Comparison of ENCODE assay signal across 1 cellular context in the genomic region with DNA sequence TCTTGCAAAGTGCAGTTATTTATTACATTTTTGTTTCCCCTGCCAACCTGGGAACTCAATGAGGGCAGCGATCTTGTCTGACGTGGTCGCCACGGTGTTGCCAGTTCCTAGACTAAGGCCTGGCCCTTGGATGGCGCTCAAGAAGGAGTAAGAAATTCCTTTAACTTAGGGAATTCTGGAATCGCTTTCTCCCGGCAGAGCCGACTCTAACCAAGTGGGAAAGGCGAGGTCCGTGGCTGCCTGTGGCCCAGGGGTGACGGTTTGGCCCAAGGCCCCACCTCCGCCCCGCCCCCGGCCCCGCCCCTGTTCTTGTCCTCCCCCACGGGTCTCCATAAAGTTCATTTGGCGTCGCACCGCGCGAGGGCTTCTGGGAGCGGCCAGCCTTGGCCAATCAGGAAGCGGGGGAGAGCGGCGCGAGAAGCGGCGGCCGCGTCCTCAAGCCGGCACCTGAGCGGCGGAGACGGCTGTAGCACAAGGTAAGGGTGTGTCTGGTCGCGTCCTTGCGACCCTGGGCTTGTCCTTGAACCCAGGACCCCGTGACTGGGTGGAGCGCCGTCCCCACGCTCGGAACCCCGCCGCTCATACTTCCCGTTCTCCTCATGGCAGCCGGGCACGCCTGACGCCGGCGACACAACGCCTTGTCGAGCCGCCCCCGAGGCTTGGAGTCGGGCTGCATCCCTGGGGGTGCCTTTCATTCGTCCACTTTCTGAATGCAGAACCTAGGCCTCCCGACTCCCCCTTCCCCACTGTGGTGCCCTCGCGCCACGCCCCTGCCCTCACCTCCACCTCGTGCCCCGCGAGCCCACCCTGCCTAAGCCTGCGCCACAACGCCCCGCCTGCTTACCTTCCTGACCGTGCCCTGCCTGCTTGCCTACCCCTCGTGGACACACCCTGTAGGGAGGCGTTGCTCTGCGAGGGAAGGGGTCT.
TF ChIP-seq lines count a peak whose summit lies in the region.

Gene NUP93 (plus strand): TSS at position 394 of the 927 bp plus-strand sequence. CDS start 18,119 bp downstream, outside the sequence.

TF ChIP-seq in HepG2, 621 proteins besides CTCF, POLR2A, EP300 and RAD21 (continued from another document and continues in another):
- TF ChIP-seq CERS6 (CRISPR knock-in tag; IDR thresholded peaks at IDR 0.05) = no peak
- TF ChIP-seq, protein P1, sequence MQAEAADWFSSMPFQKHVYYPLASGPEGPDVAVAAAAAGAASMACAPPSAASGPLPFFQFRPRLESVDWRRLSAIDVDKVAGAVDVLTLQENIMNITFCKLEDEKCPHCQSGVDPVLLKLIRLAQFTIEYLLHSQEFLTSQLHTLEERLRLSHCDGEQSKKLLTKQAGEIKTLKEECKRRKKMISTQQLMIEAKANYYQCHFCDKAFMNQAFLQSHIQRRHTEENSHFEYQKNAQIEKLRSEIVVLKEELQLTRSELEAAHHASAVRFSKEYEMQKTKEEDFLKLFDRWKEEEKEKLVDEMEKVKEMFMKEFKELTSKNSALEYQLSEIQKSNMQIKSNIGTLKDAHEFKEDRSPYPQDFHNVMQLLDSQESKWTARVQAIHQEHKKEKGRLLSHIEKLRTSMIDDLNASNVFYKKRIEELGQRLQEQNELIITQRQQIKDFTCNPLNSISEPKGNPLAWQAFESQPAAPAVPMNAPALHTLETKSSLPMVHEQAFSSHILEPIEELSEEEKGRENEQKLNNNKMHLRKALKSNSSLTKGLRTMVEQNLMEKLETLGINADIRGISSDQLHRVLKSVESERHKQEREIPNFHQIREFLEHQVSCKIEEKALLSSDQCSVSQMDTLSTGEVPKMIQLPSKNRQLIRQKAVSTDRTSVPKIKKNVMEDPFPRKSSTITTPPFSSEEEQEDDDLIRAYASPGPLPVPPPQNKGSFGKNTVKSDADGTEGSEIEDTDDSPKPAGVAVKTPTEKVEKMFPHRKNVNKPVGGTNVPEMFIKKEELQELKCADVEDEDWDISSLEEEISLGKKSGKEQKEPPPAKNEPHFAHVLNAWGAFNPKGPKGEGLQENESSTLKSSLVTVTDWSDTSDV (CRISPR knock-in tag; IDR thresholded peaks at IDR 0.05) = no peak
- TF ChIP-seq ZFYVE20 (CRISPR knock-in tag; IDR thresholded peaks at IDR 0.05; ENCODE audit: borderline replicate concordance, low read depth) = no peak
- TF ChIP-seq, protein P2, sequence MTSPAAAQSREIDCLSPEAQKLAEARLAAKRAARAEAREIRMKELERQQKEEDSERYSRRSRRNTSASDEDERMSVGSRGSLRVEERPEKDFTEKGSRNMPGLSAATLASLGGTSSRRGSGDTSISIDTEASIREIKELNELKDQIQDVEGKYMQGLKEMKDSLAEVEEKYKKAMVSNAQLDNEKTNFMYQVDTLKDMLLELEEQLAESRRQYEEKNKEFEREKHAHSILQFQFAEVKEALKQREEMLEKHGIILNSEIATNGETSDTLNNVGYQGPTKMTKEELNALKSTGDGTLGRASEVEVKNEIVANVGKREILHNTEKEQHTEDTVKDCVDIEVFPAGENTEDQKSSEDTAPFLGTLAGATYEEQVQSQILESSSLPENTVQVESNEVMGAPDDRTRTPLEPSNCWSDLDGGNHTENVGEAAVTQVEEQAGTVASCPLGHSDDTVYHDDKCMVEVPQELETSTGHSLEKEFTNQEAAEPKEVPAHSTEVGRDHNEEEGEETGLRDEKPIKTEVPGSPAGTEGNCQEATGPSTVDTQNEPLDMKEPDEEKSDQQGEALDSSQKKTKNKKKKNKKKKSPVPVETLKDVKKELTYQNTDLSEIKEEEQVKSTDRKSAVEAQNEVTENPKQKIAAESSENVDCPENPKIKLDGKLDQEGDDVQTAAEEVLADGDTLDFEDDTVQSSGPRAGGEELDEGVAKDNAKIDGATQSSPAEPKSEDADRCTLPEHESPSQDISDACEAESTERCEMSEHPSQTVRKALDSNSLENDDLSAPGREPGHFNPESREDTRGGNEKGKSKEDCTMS (CRISPR knock-in tag; conservative IDR thresholded peaks at IDR 0.05) = no peak
- TF ChIP-seq TCF7L2 (IDR thresholded peaks at IDR 0.05; ENCODE audit: low read depth, low read length) = no peak
- no peak; the same call in 1 of the 2 replicates for TF ChIP-seq ZNF619 (CRISPR knock-in tag; IDR thresholded peaks at IDR 0.05)
- TF ChIP-seq IRX3 (CRISPR knock-in tag; IDR thresholded peaks at IDR 0.05; ENCODE audit: borderline replicate concordance, low read depth) = no peak; the same call in 1 of the 2 replicates
- no peak for TF ChIP-seq ZBTB7B (CRISPR knock-in tag; IDR thresholded peaks at IDR 0.05)
- TF ChIP-seq, protein P3, sequence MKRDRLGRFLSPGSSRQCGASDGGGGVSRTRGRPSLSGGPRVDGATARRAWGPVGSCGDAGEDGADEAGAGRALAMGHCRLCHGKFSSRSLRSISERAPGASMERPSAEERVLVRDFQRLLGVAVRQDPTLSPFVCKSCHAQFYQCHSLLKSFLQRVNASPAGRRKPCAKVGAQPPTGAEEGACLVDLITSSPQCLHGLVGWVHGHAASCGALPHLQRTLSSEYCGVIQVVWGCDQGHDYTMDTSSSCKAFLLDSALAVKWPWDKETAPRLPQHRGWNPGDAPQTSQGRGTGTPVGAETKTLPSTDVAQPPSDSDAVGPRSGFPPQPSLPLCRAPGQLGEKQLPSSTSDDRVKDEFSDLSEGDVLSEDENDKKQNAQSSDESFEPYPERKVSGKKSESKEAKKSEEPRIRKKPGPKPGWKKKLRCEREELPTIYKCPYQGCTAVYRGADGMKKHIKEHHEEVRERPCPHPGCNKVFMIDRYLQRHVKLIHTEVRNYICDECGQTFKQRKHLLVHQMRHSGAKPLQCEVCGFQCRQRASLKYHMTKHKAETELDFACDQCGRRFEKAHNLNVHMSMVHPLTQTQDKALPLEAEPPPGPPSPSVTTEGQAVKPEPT (CRISPR knock-in tag; IDR thresholded peaks at IDR 0.05; ENCODE audit: low read depth) = no peak
- peak; percentile 1; the same call in 1 of the 2 replicates for TF ChIP-seq ZNF556 (CRISPR knock-in tag; IDR thresholded peaks at IDR 0.05; ENCODE audit: borderline replicate concordance)
- no peak for TF ChIP-seq PHF5A (CRISPR knock-in tag; IDR thresholded peaks at IDR 0.05; ENCODE audit: low read depth, unreplicated experiment)
- no peak for TF ChIP-seq MTF2 (CRISPR knock-in tag; IDR thresholded peaks at IDR 0.05; ENCODE audit: borderline replicate concordance)
- TF ChIP-seq, protein P4, sequence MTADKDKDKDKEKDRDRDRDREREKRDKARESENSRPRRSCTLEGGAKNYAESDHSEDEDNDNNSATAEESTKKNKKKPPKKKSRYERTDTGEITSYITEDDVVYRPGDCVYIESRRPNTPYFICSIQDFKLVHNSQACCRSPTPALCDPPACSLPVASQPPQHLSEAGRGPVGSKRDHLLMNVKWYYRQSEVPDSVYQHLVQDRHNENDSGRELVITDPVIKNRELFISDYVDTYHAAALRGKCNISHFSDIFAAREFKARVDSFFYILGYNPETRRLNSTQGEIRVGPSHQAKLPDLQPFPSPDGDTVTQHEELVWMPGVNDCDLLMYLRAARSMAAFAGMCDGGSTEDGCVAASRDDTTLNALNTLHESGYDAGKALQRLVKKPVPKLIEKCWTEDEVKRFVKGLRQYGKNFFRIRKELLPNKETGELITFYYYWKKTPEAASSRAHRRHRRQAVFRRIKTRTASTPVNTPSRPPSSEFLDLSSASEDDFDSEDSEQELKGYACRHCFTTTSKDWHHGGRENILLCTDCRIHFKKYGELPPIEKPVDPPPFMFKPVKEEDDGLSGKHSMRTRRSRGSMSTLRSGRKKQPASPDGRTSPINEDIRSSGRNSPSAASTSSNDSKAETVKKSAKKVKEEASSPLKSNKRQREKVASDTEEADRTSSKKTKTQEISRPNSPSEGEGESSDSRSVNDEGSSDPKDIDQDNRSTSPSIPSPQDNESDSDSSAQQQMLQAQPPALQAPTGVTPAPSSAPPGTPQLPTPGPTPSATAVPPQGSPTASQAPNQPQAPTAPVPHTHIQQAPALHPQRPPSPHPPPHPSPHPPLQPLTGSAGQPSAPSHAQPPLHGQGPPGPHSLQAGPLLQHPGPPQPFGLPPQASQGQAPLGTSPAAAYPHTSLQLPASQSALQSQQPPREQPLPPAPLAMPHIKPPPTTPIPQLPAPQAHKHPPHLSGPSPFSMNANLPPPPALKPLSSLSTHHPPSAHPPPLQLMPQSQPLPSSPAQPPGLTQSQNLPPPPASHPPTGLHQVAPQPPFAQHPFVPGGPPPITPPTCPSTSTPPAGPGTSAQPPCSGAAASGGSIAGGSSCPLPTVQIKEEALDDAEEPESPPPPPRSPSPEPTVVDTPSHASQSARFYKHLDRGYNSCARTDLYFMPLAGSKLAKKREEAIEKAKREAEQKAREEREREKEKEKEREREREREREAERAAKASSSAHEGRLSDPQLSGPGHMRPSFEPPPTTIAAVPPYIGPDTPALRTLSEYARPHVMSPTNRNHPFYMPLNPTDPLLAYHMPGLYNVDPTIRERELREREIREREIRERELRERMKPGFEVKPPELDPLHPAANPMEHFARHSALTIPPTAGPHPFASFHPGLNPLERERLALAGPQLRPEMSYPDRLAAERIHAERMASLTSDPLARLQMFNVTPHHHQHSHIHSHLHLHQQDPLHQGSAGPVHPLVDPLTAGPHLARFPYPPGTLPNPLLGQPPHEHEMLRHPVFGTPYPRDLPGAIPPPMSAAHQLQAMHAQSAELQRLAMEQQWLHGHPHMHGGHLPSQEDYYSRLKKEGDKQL (CRISPR knock-in tag; IDR thresholded peaks at IDR 0.05; ENCODE audit: low read depth) = no peak; the same call in 1 of the 2 replicates
- TF ChIP-seq MZF1 (CRISPR knock-in tag; IDR thresholded peaks at IDR 0.05; ENCODE audit: borderline replicate concordance) = no peak
- TF ChIP-seq HNRNPK (IDR thresholded peaks at IDR 0.05; ENCODE audit: low read depth, low read length, poor library complexity, severe bottlenecking) = no peak
- TF ChIP-seq ASH2L (IDR thresholded peaks at IDR 0.05; ENCODE audit: insufficient read length, low read depth, low read length) = peak; percentile 97
- TF ChIP-seq ZSCAN29 (CRISPR knock-in tag; conservative IDR thresholded peaks at IDR 0.05) = no peak
- peak; percentile 88; the same call in 1 of the 2 replicates for TF ChIP-seq NRL (CRISPR knock-in tag; IDR thresholded peaks at IDR 0.05; ENCODE audit: borderline replicate concordance)
- TF ChIP-seq SKI (IDR thresholded peaks at IDR 0.05; ENCODE audit: partially characterized antibody) = peak; percentile 69
- 0 out of 2 replicates have a peak, but pooled peaks have one; percentile 57 for TF ChIP-seq NFE2L1 (CRISPR knock-in tag; IDR thresholded peaks at IDR 0.05; ENCODE audit: borderline replicate concordance)
- no peak; the same call in 1 of the 2 replicates for TF ChIP-seq REL (CRISPR knock-in tag; conservative IDR thresholded peaks at IDR 0.05)
- no peak for TF ChIP-seq ZNF747 (CRISPR knock-in tag; IDR thresholded peaks at IDR 0.05; ENCODE audit: borderline replicate concordance)
- TF ChIP-seq ZNF777 (CRISPR knock-in tag; IDR thresholded peaks at IDR 0.05) = peak; percentile 56
- peak; percentile 15; the same call in 1 of the 2 replicates for TF ChIP-seq HNF4A (CRISPR knock-in tag; IDR thresholded peaks at IDR 0.05)
- peak; percentile 90 for TF ChIP-seq ZNF225 (CRISPR knock-in tag; IDR thresholded peaks at IDR 0.05)
- no peak for TF ChIP-seq HMGA1 (CRISPR knock-in tag; conservative IDR thresholded peaks at IDR 0.05)
- TF ChIP-seq ZNF232 (CRISPR knock-in tag; IDR thresholded peaks at IDR 0.05; ENCODE audit: borderline replicate concordance) = peak; percentile 83; the same call in 1 of the 2 replicates
- 0 out of 2 replicates have a peak, but pooled peaks have one; percentile 56 for TF ChIP-seq HNRNPL (IDR thresholded peaks at IDR 0.05; ENCODE audit: low read depth, low read length)
- no peak for TF ChIP-seq ZSCAN12 (CRISPR knock-in tag; IDR thresholded peaks at IDR 0.05)
- peak; percentile 85; the same call in 1 of the 2 replicates for TF ChIP-seq MEIS2 (CRISPR knock-in tag; IDR thresholded peaks at IDR 0.05)
- no peak for TF ChIP-seq LCORL (IDR thresholded peaks at IDR 0.05)
- TF ChIP-seq LCORL (CRISPR knock-in tag; IDR thresholded peaks at IDR 0.05) = 0 out of 2 replicates have a peak, but pooled peaks have one; percentile 32
- TF ChIP-seq ZMYM2 (CRISPR knock-in tag; IDR thresholded peaks at IDR 0.05) = no peak
- TF ChIP-seq ISL2 (CRISPR knock-in tag; IDR thresholded peaks at IDR 0.05) = peak; percentile 55
- TF ChIP-seq ARNT (IDR thresholded peaks at IDR 0.05) = no peak
- no peak for TF ChIP-seq ZNF24 (IDR thresholded peaks at IDR 0.05)
- TF ChIP-seq SP5 (CRISPR knock-in tag; IDR thresholded peaks at IDR 0.05; ENCODE audit: borderline replicate concordance, low read depth) = peak; percentile 87
- TF ChIP-seq RBFOX2 (IDR thresholded peaks at IDR 0.05; ENCODE audit: low read depth, low read length) = peak; percentile 89
- TF ChIP-seq, protein P5, sequence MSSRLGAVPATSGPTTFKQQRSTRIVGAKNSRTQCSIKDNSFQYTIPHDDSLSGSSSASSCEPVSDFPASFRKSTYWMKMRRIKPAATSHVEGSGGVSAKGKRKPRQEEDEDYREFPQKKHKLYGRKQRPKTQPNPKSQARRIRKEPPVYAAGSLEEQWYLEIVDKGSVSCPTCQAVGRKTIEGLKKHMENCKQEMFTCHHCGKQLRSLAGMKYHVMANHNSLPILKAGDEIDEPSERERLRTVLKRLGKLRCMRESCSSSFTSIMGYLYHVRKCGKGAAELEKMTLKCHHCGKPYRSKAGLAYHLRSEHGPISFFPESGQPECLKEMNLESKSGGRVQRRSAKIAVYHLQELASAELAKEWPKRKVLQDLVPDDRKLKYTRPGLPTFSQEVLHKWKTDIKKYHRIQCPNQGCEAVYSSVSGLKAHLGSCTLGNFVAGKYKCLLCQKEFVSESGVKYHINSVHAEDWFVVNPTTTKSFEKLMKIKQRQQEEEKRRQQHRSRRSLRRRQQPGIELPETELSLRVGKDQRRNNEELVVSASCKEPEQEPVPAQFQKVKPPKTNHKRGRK (CRISPR knock-in tag; IDR thresholded peaks at IDR 0.05) = no peak
- no peak; the same call in 1 of the 2 replicates for TF ChIP-seq ZBTB21 (CRISPR knock-in tag; IDR thresholded peaks at IDR 0.05)
- peak; percentile 16; the same call in 1 of the 2 replicates for TF ChIP-seq SOX5 (CRISPR knock-in tag; IDR thresholded peaks at IDR 0.05; ENCODE audit: borderline replicate concordance)
- TF ChIP-seq AHR (CRISPR knock-in tag; IDR thresholded peaks at IDR 0.05) = peak; percentile 22; the same call in 1 of the 2 replicates
- TF ChIP-seq HDAC6 (IDR thresholded peaks at IDR 0.05; ENCODE audit: low read depth, low read length) = no peak
